ENCODE assay signal across 8 cellular contexts in genomic region chr2:232260075-232260474, GRCh38.
DNase-seq lines count a peak whose midpoint lies in the region; ATAC-seq, FAIRE-seq and TF ChIP-seq lines count a peak whose summit lies in the region.

No MANE protein-coding gene starts in this region.

- H3K36me3 ChIP-seq in sigmoid colon (peaks cover 3 to 45% (median 15%) of the 10 kb centered on the region in 4 donors), kidney (ENCODE audit: control insufficient read depth in 1 of 2, insufficient read depth in 2 of 2, low read length in 2 of 2) (peaks cover 6 to 21% of the 10 kb centered on the region in 2 donors)

- H3K9me3 ChIP-seq in sigmoid colon (no peaks in the 10 kb centered on the region), kidney (ENCODE audit: control insufficient read depth in 1 of 2, low read length in 2 of 2) (no peaks in the 10 kb centered on the region)

- FAIRE-seq in kidney (lab: Jason Lieb, UNC) = no peak

- TF ChIP-seq EP300 in sigmoid colon (IDR thresholded peaks at IDR 0.05) = no peak

- in situ Hi-C loops in SK-MEL-5 (cut with HindIII; ENCODE audit: low pct_unique_long_range_greater_than_20kb, low sequenced_read_pairs) = no loop called here

- peak; percentile 79 for DNase-seq in GM04504 (ENCODE audit: low read depth)
- peak; percentile 2 for DNase-seq in SK-MEL-5 (ENCODE audit: low read depth, low spot score)
- DNase-seq in fibroblast of the conjunctiva (ENCODE audit: low read depth) = peak; percentile 50
- DNase-seq in sigmoid colon = peak; percentile 15
- DNase-seq in GM20000 (ENCODE audit: low spot score) = no peak
- no peak for DNase-seq in amygdala (lab: John Stamatoyannopoulos, UW)
- DNase-seq in kidney = no peak

- H3K27ac ChIP-seq in sigmoid colon = no peak overlapping the region
- H3K27ac ChIP-seq in kidney (ENCODE audit: low read depth in 2 of 2, low read length in 2 of 2) = no peak overlapping the region

- ATAC-seq in HG02763 (IDR thresholded peaks at IDR 0.05; ENCODE audit: unreplicated experiment) = no peak

- 64 to 87% methylated on average over 3 of the region's 3 CpGs for WGBS in sigmoid colon, 2 donors

- no peak for TF ChIP-seq POLR2A in sigmoid colon (IDR thresholded peaks at IDR 0.05)

- no peak overlapping the region for H3K9ac ChIP-seq in kidney (ENCODE audit: low read length in 2 of 2)

- intact Hi-C loops in sigmoid colon (cut with DNase I) (no loop called here), kidney (cut with DNase I) (no loop called here)

- H3K4me3 ChIP-seq in sigmoid colon (no peak overlapping the region), kidney (ENCODE audit: low read length in 2 of 2) (no peak overlapping the region)

- H3K27me3 ChIP-seq in sigmoid colon = no peaks in the 10 kb centered on the region

- TF ChIP-seq CTCF in sigmoid colon (IDR thresholded peaks at IDR 0.05) = no peak
- no peak for TF ChIP-seq CTCF in GM20000 (IDR thresholded peaks at IDR 0.05; ENCODE audit: extremely low read depth, missing control alignments)
- no peak for TF ChIP-seq CTCF in kidney (IDR thresholded peaks at IDR 0.05; ENCODE audit: borderline replicate concordance, extremely low read depth, insufficient read depth)

- H3K4me1 ChIP-seq in sigmoid colon (no peaks in the 10 kb centered on the region), kidney (ENCODE audit: control insufficient read depth in 1 of 2, insufficient read depth in 1 of 2, low read depth in 1 of 2, low read length in 2 of 2) (peaks cover 0 to 4% of the 10 kb centered on the region in 2 donors)

Comparison
In these comparisons a context has a peak if more than half of its experiments do, and no peak if none do; other contexts are left out.
1. DNase-seq: peak in GM04504 (single experiment), SK-MEL-5 (single experiment), fibroblast of the conjunctiva (single experiment) and sigmoid colon (single experiment); none in GM20000 (single experiment), amygdala (0 of 56) and kidney (single experiment).